Comparison of ENCODE assay signal across 27 cellular contexts in genomic region chr10:1266033-1266802, GRCh38.
"Had no signal": no experiment of that assay in that cellular context is flagged by ENCODE, and none has a peak within 500 bp of the region (broad histone marks: within the 10 kb centered on the region; RNA-seq: fewer than 3 reads in every experiment).

No MANE protein-coding gene starts in this region.

- H3K27me3 ChIP-seq: ascending aorta, body of pancreas, MG63 had no signal

- H3K9ac ChIP-seq: KMS-11 had no signal

- H3K9me3 ChIP-seq: ascending aorta, body of pancreas, MG63, SJSA1 had no signal

- H3K4me3 ChIP-seq: ascending aorta, body of pancreas, MG63, SJSA1 had no signal

- DNase-seq: activated CD4-positive, alpha-beta memory T cell treated with anti-CD3 and anti-CD28 coated beads, Interleukin-2, amount 10 ng/mL, durations not matched to agents 7 days and 5 days; activated CD4-positive, alpha-beta T cell treated with anti-CD3 and anti-CD28 coated beads, Interleukin-2, amount 10 ng/mL, durations not matched to agents 7 days and 5 days; activated CD8-positive, alpha-beta memory T cell treated with anti-CD3 and anti-CD28 coated beads, Interleukin-2, amount 50 U/mL, for 48 hours; activated effector memory CD4-positive, alpha-beta T cell treated with Interleukin-2 at 50 U/mL for 16 hours; activated naive CD4-positive, alpha-beta T cell; activated T-cell treated with anti-CD3 and anti-CD28 coated beads, Interleukin-2, amount 50 U/mL, for 24 hours; amniotic stem cell; body of pancreas; central memory CD4-positive, alpha-beta T cell; MG63; MV-4-11; NCI-H1092 treated with DMSO at 0.1 percent for 48 hours; NCI-H1417 treated with DMSO at 0.1 percent for 48 hours; NCI-H1694; NCI-H2029 treated with DMSO at 0.1 percent for 48 hours; NCI-H345; NCI-H510A; NCI-H526 treated with DMSO at 0.1 percent for 48 hours; NCI-H82; RPMI8226; SW 1271 had no signal

- H3K27ac ChIP-seq: ascending aorta, body of pancreas, KMS-11, SJSA1 had no signal

- H3K4me1 ChIP-seq: ascending aorta, body of pancreas, SJSA1 had no signal

- H3K36me3 ChIP-seq: ascending aorta, MG63, SJSA1 had no signal

- H3K4me2 ChIP-seq: KMS-11 had no signal

- ATAC-seq: body of pancreas, Panc1, Right ventricle myocardium inferior, SK-N-SH treated with all-trans-retinoic acid at 6 μM for 48 hours had no signal
